Comparison of ENCODE assay signal across 1 cellular context in genomic region chr5:139743001-139743771, GRCh38.
A peak's percentile ranks its signal among the peaks of the same experiment; 100 is the strongest.
TF ChIP-seq lines count a peak whose summit lies in the region.

No MANE protein-coding gene starts in this region.

TF ChIP-seq in GM12878, 131 proteins besides CTCF, POLR2A, EP300 and RAD21 (continued from another document):
- TF ChIP-seq, protein P1, sequence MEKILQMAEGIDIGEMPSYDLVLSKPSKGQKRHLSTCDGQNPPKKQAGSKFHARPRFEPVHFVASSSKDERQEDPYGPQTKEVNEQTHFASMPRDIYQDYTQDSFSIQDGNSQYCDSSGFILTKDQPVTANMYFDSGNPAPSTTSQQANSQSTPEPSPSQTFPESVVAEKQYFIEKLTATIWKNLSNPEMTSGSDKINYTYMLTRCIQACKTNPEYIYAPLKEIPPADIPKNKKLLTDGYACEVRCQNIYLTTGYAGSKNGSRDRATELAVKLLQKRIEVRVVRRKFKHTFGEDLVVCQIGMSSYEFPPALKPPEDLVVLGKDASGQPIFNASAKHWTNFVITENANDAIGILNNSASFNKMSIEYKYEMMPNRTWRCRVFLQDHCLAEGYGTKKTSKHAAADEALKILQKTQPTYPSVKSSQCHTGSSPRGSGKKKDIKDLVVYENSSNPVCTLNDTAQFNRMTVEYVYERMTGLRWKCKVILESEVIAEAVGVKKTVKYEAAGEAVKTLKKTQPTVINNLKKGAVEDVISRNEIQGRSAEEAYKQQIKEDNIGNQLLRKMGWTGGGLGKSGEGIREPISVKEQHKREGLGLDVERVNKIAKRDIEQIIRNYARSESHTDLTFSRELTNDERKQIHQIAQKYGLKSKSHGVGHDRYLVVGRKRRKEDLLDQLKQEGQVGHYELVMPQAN (conservative IDR thresholded peaks at IDR 0.05): no peak
- TF ChIP-seq PAX8 (IDR thresholded peaks at IDR 0.05) (no peak), KDM1A (IDR thresholded peaks at IDR 0.05; ENCODE audit: borderline replicate concordance) (no peak), TCF12 (IDR thresholded peaks at IDR 0.05; ENCODE audit: low read depth, low read length) (no peak), MLLT1 (IDR thresholded peaks at IDR 0.05) (peak; percentile 63), GATAD2B (conservative IDR thresholded peaks at IDR 0.05; ENCODE audit: low read depth) (no peak), BACH1 (IDR thresholded peaks at IDR 0.05; ENCODE audit: borderline replicate concordance) (peak; percentile 64; the same call in 1 of the 2 replicates), MTA2 (IDR thresholded peaks at IDR 0.05; ENCODE audit: low read depth) (peak; percentile 29; the same call in 1 of the 2 replicates), ATF3 (IDR thresholded peaks at IDR 0.05; ENCODE audit: borderline replicate concordance, extremely low read depth, low read depth, low read length) (no peak), ETV6 (conservative IDR thresholded peaks at IDR 0.05 in 1 of 2, IDR thresholded peaks at IDR 0.05 in 1 of 2; ENCODE audit: borderline replicate concordance in 1 of 2, low read depth in 1 of 2) (no peak), CREB1 (IDR thresholded peaks at IDR 0.05; ENCODE audit: low read depth) (no peak), E2F4 (IDR thresholded peaks at IDR 0.05; ENCODE audit: low read depth, low read length) (no peak), JUNB (IDR thresholded peaks at IDR 0.05) (no peak), ZNF274 (IDR thresholded peaks at IDR 0.05; ENCODE audit: insufficient read depth, insufficient read length) (no peak), RB1 (IDR thresholded peaks at IDR 0.05; ENCODE audit: borderline replicate concordance) (no peak), ATF7 (IDR thresholded peaks at IDR 0.05; ENCODE audit: low read depth) (peak; percentile 46), CHD2 (IDR thresholded peaks at IDR 0.05; ENCODE audit: borderline replicate concordance, low read depth, low read length) (no peak), SUPT20H (IDR thresholded peaks at IDR 0.05; ENCODE audit: borderline replicate concordance, control insufficient read depth, low read depth, low read length) (no peak), TCF3 (IDR thresholded peaks at IDR 0.05; ENCODE audit: borderline replicate concordance, insufficient read depth, low read depth, low read length) (no peak), RFX5 (IDR thresholded peaks at IDR 0.05; ENCODE audit: low read depth, low read length) (no peak), IKZF2 (IDR thresholded peaks at IDR 0.05) (no peak), ESRRA (IDR thresholded peaks at IDR 0.05; ENCODE audit: low read length) (no peak), CBX3 (IDR thresholded peaks at IDR 0.05; ENCODE audit: borderline replicate concordance, low read depth) (no peak)
- TF ChIP-seq, protein P2, sequence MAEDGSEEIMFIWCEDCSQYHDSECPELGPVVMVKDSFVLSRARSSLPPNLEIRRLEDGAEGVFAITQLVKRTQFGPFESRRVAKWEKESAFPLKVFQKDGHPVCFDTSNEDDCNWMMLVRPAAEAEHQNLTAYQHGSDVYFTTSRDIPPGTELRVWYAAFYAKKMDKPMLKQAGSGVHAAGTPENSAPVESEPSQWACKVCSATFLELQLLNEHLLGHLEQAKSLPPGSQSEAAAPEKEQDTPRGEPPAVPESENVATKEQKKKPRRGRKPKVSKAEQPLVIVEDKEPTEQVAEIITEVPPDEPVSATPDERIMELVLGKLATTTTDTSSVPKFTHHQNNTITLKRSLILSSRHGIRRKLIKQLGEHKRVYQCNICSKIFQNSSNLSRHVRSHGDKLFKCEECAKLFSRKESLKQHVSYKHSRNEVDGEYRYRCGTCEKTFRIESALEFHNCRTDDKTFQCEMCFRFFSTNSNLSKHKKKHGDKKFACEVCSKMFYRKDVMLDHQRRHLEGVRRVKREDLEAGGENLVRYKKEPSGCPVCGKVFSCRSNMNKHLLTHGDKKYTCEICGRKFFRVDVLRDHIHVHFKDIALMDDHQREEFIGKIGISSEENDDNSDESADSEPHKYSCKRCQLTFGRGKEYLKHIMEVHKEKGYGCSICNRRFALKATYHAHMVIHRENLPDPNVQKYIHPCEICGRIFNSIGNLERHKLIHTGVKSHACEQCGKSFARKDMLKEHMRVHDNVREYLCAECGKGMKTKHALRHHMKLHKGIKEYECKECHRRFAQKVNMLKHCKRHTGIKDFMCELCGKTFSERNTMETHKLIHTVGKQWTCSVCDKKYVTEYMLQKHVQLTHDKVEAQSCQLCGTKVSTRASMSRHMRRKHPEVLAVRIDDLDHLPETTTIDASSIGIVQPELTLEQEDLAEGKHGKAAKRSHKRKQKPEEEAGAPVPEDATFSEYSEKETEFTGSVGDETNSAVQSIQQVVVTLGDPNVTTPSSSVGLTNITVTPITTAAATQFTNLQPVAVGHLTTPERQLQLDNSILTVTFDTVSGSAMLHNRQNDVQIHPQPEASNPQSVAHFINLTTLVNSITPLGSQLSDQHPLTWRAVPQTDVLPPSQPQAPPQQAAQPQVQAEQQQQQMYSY (CRISPR knock-in tag; IDR thresholded peaks at IDR 0.05): no peak
